Comparison of ENCODE assay signal across 10 cellular contexts in genomic region chr9:136587145-136587943, GRCh38. TPM values are rescaled to one million over a fixed set of nuclear protein-coding genes. Genes with fewer than 3 reads are reported as not detected.
A peak's percentile ranks its signal among the peaks of the same experiment; 100 is the strongest.
DNase-seq lines count a peak whose midpoint lies in the region; ATAC-seq and TF ChIP-seq lines count a peak whose summit lies in the region.
"Had no signal": no experiment of that assay in that cellular context is flagged by ENCODE, and none has a peak within 500 bp of the region (broad histone marks: within the 10 kb centered on the region; RNA-seq: fewer than 3 reads in every experiment).

No MANE protein-coding gene starts in this region.

- no peak overlapping the region for H3K27ac ChIP-seq in SJCRH30
- no peak overlapping the region for H3K27ac ChIP-seq in ovary
- H3K27ac ChIP-seq in CD8-positive, alpha-beta T cell (ENCODE audit: low read depth, low read length): no peak overlapping the region
- no peak overlapping the region for H3K27ac ChIP-seq in ascending aorta

- peaks cover 19% of the 10 kb centered on the region for H3K4me1 Mint-ChIP-seq in CD8-positive, alpha-beta T cell (ENCODE audit: low read depth)

- TF ChIP-seq POLR2A in ovary (IDR thresholded peaks at IDR 0.05): no peak

- H3K27me3 ChIP-seq in SJCRH30 (peaks cover 38% of the 10 kb centered on the region), ovary (no peaks in the 10 kb centered on the region), ascending aorta (no peaks in the 10 kb centered on the region)
- H3K27me3 ChIP-seq in CD8-positive, alpha-beta T cell (ENCODE audit: insufficient read depth, low read length): no peaks in the 10 kb centered on the region

- WGBS in ovary, 3 donors: 2 to 6% (median 4%) methylated on average over 26 to 33 of the region's 33 CpGs

- H3K9me3 ChIP-seq in SJCRH30 (replicated peaks): no peaks in the 10 kb centered on the region
- no peaks in the 10 kb centered on the region for H3K9me3 ChIP-seq in ovary
- no peaks in the 10 kb centered on the region for H3K9me3 ChIP-seq in CD8-positive, alpha-beta T cell (ENCODE audit: low read length)
- no peaks in the 10 kb centered on the region for H3K9me3 ChIP-seq in ascending aorta

- H3K36me3 Mint-ChIP-seq in CD8-positive, alpha-beta T cell: no peaks in the 10 kb centered on the region
- H3K36me3 Mint-ChIP-seq: immature natural killer cell; stimulated activated memory B cell treated with anti-CD40 and anti-IgM and Interleukin-4, amounts not matched to agents 10 μg/mL and 1 μg/mL and 100 μg/mL, for 72 hours had no signal

- peaks cover 36% of the 10 kb centered on the region for H3K4me1 ChIP-seq in SJCRH30
- H3K4me1 ChIP-seq in ovary (ENCODE audit: insufficient read depth): peaks cover 24% of the 10 kb centered on the region
- peaks cover 25% of the 10 kb centered on the region for H3K4me1 ChIP-seq in CD8-positive, alpha-beta T cell (ENCODE audit: insufficient read depth, low read length)
- peaks cover 0 to 8% of the 10 kb centered on the region in 2 donors for H3K4me1 ChIP-seq in ascending aorta

- TF ChIP-seq EP300 in ovary (IDR thresholded peaks at IDR 0.05): no peak

- no peak for ATAC-seq in CD8-positive, alpha-beta T cell
- ATAC-seq in GM21526 (IDR thresholded peaks at IDR 0.05; ENCODE audit: low FRiP score, unreplicated experiment): no peak

- H3K9me3 Mint-ChIP-seq in CD8-positive, alpha-beta T cell: no peaks in the 10 kb centered on the region
- H3K9me3 Mint-ChIP-seq: immature natural killer cell; stimulated activated memory B cell treated with anti-CD40 and anti-IgM and Interleukin-4, amounts not matched to agents 10 μg/mL and 1 μg/mL and 100 μg/mL, for 72 hours had no signal

- DNase-seq in Daoy (ENCODE audit: low read depth) (peak; percentile 67), SJCRH30 (peak; percentile 78 to 81), cardiac septum (ENCODE audit: low spot score) (peak; percentile 91), ovary (peak; percentile 74 to 92 (median 84)), NCI-H1417 treated with DMSO at 0.1 percent for 48 hours (lab: John Stamatoyannopoulos, UW) (no peak), ascending aorta (ENCODE audit: low spot score in 2 of 2) (no peak)
- DNase-seq in CD8-positive, alpha-beta T cell: no peak
- DNase-seq: immature natural killer cell had no signal

- TF ChIP-seq CTCF in ovary (IDR thresholded peaks at IDR 0.05) (no peak), ascending aorta (IDR thresholded peaks at IDR 0.05) (no peak)
- no peak for TF ChIP-seq CTCF in CD8-positive, alpha-beta T cell (IDR thresholded peaks at IDR 0.05)

- no peak overlapping the region for H3K4me3 Mint-ChIP-seq in CD8-positive, alpha-beta T cell
- H3K4me3 Mint-ChIP-seq: stimulated activated memory B cell treated with anti-CD40 and anti-IgM and Interleukin-4, amounts not matched to agents 10 μg/mL and 1 μg/mL and 100 μg/mL, for 72 hours had no signal

- H3K27ac Mint-ChIP-seq in CD8-positive, alpha-beta T cell: no peak overlapping the region

- H3K36me3 ChIP-seq in SJCRH30 (no peaks in the 10 kb centered on the region), ovary (no peaks in the 10 kb centered on the region), ascending aorta (no peaks in the 10 kb centered on the region)
- no peaks in the 10 kb centered on the region for H3K36me3 ChIP-seq in CD8-positive, alpha-beta T cell (ENCODE audit: insufficient read depth, low read length)

- intact Hi-C loops in cardiac septum (cut with DNase I): loop anchor here (2.0 kb wide), 1 partner anchor 23 kb away; no protein-coding TSS in a partner anchor
- intact Hi-C loops in ovary (cut with DNase I): loop anchor here in 1 of 4 donors (10.0 kb wide), 1 partner anchor 1053 kb away; no protein-coding TSS in a partner anchor
- intact Hi-C loops in CD8-positive, alpha-beta T cell (cut with DNase I, micrococcal nuclease): loop anchor here in 1 of 2 experiments (2.0 kb wide), 1 partner anchor 55 kb away; no protein-coding TSS in a partner anchor
- intact Hi-C loops in ascending aorta (cut with DNase I): no loop called here

- H3K27me3 Mint-ChIP-seq in CD8-positive, alpha-beta T cell (ENCODE audit: low read depth): no peaks in the 10 kb centered on the region

- CTCF ChIA-PET in CD8-positive, alpha-beta T cell (lab: Charles Lee): interaction anchor here (0.9 to 1.2 kb wide), 3 partner anchors 43 to 100 kb away, joined by 3 read pairs; no protein-coding TSS in a partner anchor

- H3K4me3 ChIP-seq in SJCRH30 (0 out of 2 replicates have a peak overlapping the region, but pooled peaks have one; percentile 8), ovary (no peak overlapping the region), ascending aorta (no peak overlapping the region)
- no peak overlapping the region for H3K4me3 ChIP-seq in CD8-positive, alpha-beta T cell (ENCODE audit: low read depth, low read length)

- POLR2A ChIA-PET in CD8-positive, alpha-beta T cell (lab: Charles Lee): interaction anchor here (1.3 to 1.8 kb wide), 2 partner anchors 48 to 54 kb away, joined by 4 to 8 read pairs; no protein-coding TSS in a partner anchor

RNA-seq across cellular contexts. Expression of gene NOTCH1, which starts 41.5 kb away (rescaled TPM):
- 4.4 and 8.7 TPM in 2 replicates for total RNA-seq in Daoy (2014; rRNA removed; shearing (Covaris generic))
- 25.8 and 28.5 TPM in 2 replicates for total RNA-seq in SJCRH30 (2014; rRNA removed; shearing (Covaris generic))
- 29.7 TPM for total RNA-seq in cardiac septum
- total RNA-seq in ovary: 10 to 100 TPM in 6 of 7 donors, 1 to 10 TPM in 1; 7.3 to 30.9 (median 17.4) TPM
- 1 to 10 TPM; 2.5 to 7.8 TPM for polyA plus RNA-seq in ovary
- 10 to 100 TPM; 29.0 to 30.0 TPM for total RNA-seq in CD8-positive, alpha-beta T cell
- total RNA-seq in ascending aorta: 120 TPM

Comparison
In these comparisons a context has a peak if more than half of its experiments do, and no peak if none do; other contexts are left out.
1. DNase-seq: peak in Daoy (single experiment), SJCRH30 (2 of 2), cardiac septum (single experiment) and ovary (5 of 5); none in CD8-positive, alpha-beta T cell (0 of 7), NCI-H1417 treated with DMSO at 0.1 percent for 48 hours (single experiment) and ascending aorta (0 of 2).